Comparison of ENCODE assay signal across 10 cellular contexts in the genomic region with DNA sequence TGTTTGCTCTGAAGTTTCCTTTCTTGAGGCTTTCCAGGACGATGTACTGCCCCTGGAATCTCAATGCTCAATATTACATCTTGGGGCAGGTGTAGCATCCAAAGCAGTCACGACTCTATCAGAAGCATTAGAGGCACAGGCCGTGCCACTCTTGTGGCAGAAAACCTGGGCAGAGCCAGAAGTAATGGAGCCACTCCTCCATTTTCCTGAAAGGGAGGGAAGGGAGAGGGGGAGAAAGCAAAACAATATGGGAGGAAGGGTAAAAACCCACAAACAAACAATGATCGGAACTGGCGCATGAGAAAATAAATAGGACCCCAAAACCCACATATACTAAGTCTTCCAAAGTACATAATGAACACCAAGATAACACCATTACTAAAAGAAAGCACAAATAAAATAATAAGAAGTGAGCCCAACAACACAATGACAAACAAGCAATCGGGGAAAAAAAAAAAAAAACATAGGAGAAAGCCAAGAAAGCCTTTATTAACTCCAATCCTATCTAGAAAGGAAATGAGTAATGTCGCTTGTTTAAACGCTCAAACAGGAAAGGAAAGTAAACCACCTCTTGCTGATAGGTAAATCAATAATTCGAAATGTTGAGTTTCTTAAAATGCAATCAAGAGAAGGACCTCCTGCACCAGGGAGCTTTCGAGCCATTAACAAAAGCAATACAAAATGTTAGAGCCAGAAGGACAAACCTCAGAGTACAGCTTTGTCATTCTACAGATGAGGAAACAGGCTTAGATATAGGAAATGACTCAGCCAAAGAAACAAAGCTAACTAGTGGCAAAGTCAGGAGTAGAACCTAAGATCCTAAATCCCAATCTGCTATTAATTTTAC.
DNase-seq lines count a peak whose midpoint lies in the region; TF ChIP-seq lines count a peak whose summit lies in the region.
"Had no signal": no experiment of that assay in that cellular context is flagged by ENCODE, and none has a peak within 500 bp of the region (broad histone marks: within the 10 kb centered on the region; RNA-seq: fewer than 3 reads in every experiment).

No MANE protein-coding gene starts in this region.

- intact Hi-C loops in activated T-helper 1 cell treated with anti-CD3 and anti-CD28 coated beads, Interleukin-12 subunit alpha, Interleukin-12 subunit beta, Interleukin-2, Interleukin-4 antibody, amounts not matched to agents 30 ng/mL and 10 ng/mL and 1 ng/mL, durations not matched to agents 14 hours and 24 hours and 36 hours (cut with micrococcal nuclease): no loop called here

- TF ChIP-seq CTCF in HFFc6 (IDR thresholded peaks at IDR 0.05): no peak

- peak; percentile 7 for DNase-seq in AG20443 (ENCODE audit: low spot score)
- peak; percentile 39 for DNase-seq in HFFc6
- no peak for DNase-seq in activated T-helper 1 cell treated with anti-CD3 and anti-CD28 coated beads, Interleukin-12 subunit alpha, Interleukin-12 subunit beta, Interleukin-2, Interleukin-4 antibody, amounts not matched to agents 30 ng/mL and 10 ng/mL and 1 ng/mL, durations not matched to agents 14 hours and 24 hours and 36 hours (ENCODE audit: low spot score)
- DNase-seq in hepatic stellate cell (ENCODE audit: low spot score): peak; percentile 1
- no peak for DNase-seq in NCI-H2081 (lab: John Stamatoyannopoulos, UW)
- DNase-seq in NCI-H2029 (lab: John Stamatoyannopoulos, UW): no peak
- DNase-seq in NCI-H1417 treated with DMSO at 0.1 percent for 48 hours (lab: John Stamatoyannopoulos, UW): no peak
- no peak for DNase-seq in midbrain (lab: John Stamatoyannopoulos, UW)
- DNase-seq: naive B cell, NCI-H446 had no signal

- peak overlapping the region; percentile 77 for H3K27ac Mint-ChIP-seq in HFFc6
- H3K27ac Mint-ChIP-seq in activated T-helper 1 cell treated with anti-CD3 and anti-CD28 coated beads, Interleukin-12 subunit alpha, Interleukin-12 subunit beta, Interleukin-2, Interleukin-4 antibody, amounts not matched to agents 30 ng/mL and 10 ng/mL and 1 ng/mL, durations not matched to agents 14 hours and 24 hours and 36 hours: peak overlapping the region; percentile 50

- H3K9me3 Mint-ChIP-seq in HFFc6: no peaks in the 10 kb centered on the region
- no peaks in the 10 kb centered on the region for H3K9me3 Mint-ChIP-seq in activated T-helper 1 cell treated with anti-CD3 and anti-CD28 coated beads, Interleukin-12 subunit alpha, Interleukin-12 subunit beta, Interleukin-2, Interleukin-4 antibody, amounts not matched to agents 30 ng/mL and 10 ng/mL and 1 ng/mL, durations not matched to agents 14 hours and 24 hours and 36 hours

- no peaks in the 10 kb centered on the region for H3K36me3 Mint-ChIP-seq in HFFc6 (ENCODE audit: low read depth)
- H3K36me3 Mint-ChIP-seq in activated T-helper 1 cell treated with anti-CD3 and anti-CD28 coated beads, Interleukin-12 subunit alpha, Interleukin-12 subunit beta, Interleukin-2, Interleukin-4 antibody, amounts not matched to agents 30 ng/mL and 10 ng/mL and 1 ng/mL, durations not matched to agents 14 hours and 24 hours and 36 hours (ENCODE audit: low read depth): peaks cover 5% of the 10 kb centered on the region
- H3K36me3 Mint-ChIP-seq: naive B cell had no signal

- no peaks in the 10 kb centered on the region; the same call in 1 of the 2 replicates for H3K27me3 Mint-ChIP-seq in HFFc6 (ENCODE audit: insufficient read depth)
- H3K27me3 Mint-ChIP-seq in activated T-helper 1 cell treated with anti-CD3 and anti-CD28 coated beads, Interleukin-12 subunit alpha, Interleukin-12 subunit beta, Interleukin-2, Interleukin-4 antibody, amounts not matched to agents 30 ng/mL and 10 ng/mL and 1 ng/mL, durations not matched to agents 14 hours and 24 hours and 36 hours (ENCODE audit: insufficient read depth): no peaks in the 10 kb centered on the region
- H3K27me3 Mint-ChIP-seq: naive B cell had no signal

- peak overlapping the region; percentile 60; the same call in 1 of the 2 replicates for H3K4me3 Mint-ChIP-seq in HFFc6
- H3K4me3 Mint-ChIP-seq in activated T-helper 1 cell treated with anti-CD3 and anti-CD28 coated beads, Interleukin-12 subunit alpha, Interleukin-12 subunit beta, Interleukin-2, Interleukin-4 antibody, amounts not matched to agents 30 ng/mL and 10 ng/mL and 1 ng/mL, durations not matched to agents 14 hours and 24 hours and 36 hours: no peak overlapping the region

- H3K4me1 Mint-ChIP-seq in HFFc6 (ENCODE audit: low read depth): peaks cover 10% of the 10 kb centered on the region
- peaks cover 6% of the 10 kb centered on the region for H3K4me1 Mint-ChIP-seq in activated T-helper 1 cell treated with anti-CD3 and anti-CD28 coated beads, Interleukin-12 subunit alpha, Interleukin-12 subunit beta, Interleukin-2, Interleukin-4 antibody, amounts not matched to agents 30 ng/mL and 10 ng/mL and 1 ng/mL, durations not matched to agents 14 hours and 24 hours and 36 hours (ENCODE audit: low read depth)

Comparison
In these comparisons a context has a peak if more than half of its experiments do, and no peak if none do; other contexts are left out.
1. DNase-seq: peak in AG20443 (single experiment), HFFc6 (single experiment) and hepatic stellate cell (single experiment); none in activated T-helper 1 cell treated with anti-CD3 and anti-CD28 coated beads, Interleukin-12 subunit alpha, Interleukin-12 subunit beta, Interleukin-2, Interleukin-4 antibody, amounts not matched to agents 30 ng/mL and 10 ng/mL and 1 ng/mL, durations not matched to agents 14 hours and 24 hours and 36 hours (single experiment), NCI-H2081 (0 of 2), NCI-H2029 (single experiment), NCI-H1417 treated with DMSO at 0.1 percent for 48 hours (single experiment) and midbrain (single experiment).